8 cellular contexts compared by ENCODE assay signal in the genomic region with DNA sequence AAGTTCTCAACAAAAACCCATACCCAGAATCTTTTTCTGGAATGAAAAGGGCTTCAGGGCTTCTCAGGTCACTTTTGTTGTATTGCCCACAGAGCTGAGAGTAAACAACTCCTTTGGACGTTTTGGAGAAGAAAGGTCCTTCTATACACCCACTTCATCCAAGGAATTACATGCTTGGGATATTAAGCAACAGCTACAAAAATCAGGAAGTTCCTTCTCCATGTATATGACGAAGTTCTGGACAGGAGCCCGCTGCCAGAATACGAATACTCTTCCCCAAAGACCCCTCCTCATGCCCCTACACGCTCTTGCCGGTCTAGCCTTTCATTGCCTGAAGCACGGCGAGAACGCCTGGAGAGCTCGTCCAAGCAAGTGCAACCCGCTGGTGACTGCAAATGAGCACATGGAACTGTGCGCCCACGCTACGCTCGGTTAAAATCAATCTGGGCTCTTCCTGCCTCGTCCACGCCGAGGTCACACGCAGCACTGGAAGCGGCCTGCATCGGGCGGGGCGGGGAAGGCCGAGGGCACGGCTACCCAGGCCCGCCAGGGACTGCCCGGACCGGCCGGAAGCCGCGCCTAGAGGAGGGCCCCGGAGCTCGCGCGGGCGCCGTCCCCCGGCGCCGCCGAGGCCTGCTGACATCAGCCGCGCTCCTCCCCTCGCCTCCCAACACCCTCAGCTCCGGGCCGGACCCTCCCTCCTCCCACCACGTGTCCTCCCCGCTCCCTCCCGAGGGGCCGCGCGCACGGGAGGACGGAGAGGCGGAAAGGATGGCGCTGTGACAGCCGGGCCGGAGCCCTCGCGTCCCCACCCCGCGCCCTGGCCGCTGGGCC. TPM values are rescaled to one million over a fixed set of nuclear protein-coding genes. Genes with fewer than 3 reads are reported as not detected.
A peak's percentile ranks its signal among the peaks of the same experiment; 100 is the strongest.
DNase-seq lines count a peak whose midpoint lies in the region; ATAC-seq and TF ChIP-seq lines count a peak whose summit lies in the region.

TSS of gene POGK (plus strand) at position 710 of the 834 bp plus-strand sequence. CDS start 1,482 bp downstream, outside the sequence.

- ATAC-seq in GM18870 (IDR thresholded peaks at IDR 0.05; ENCODE audit: unreplicated experiment) (peak; percentile 84), HG03108 (IDR thresholded peaks at IDR 0.05; ENCODE audit: unreplicated experiment) (peak; percentile 99)

- TF ChIP-seq CTCF in WERI-Rb-1 (IDR thresholded peaks at IDR 0.05; ENCODE audit: low read depth, low read length) (no peak), breast epithelium (IDR thresholded peaks at IDR 0.05) (peak in 1 of 3 donors; percentile 9)

- intact Hi-C loops in breast epithelium (cut with DNase I; ENCODE audit: low total_unique reads) = no loop called here

- H3K4me1 ChIP-seq in breast epithelium (peaks cover 3 to 18% of the 10 kb centered on the region in 2 donors), iPS-20b (ENCODE audit: insufficient read depth, low read length) (peaks cover 17% of the 10 kb centered on the region)

- DNase-seq in ACHN (peak; percentile 91), NCI-H2171 treated with DMSO at 0.1 percent for 48 hours (lab: John Stamatoyannopoulos, UW) (peak; percentile 83), WERI-Rb-1 (peak; percentile 84), breast epithelium (ENCODE audit: low spot score in 2 of 2) (peak; percentile 85 to 90)

- H3K27me3 ChIP-seq in WERI-Rb-1 (ENCODE audit: insufficient read depth, low read depth, severe bottlenecking) (no peaks in the 10 kb centered on the region), breast epithelium (no peaks in the 10 kb centered on the region), iPS-20b (ENCODE audit: insufficient read depth, low read length) (no peaks in the 10 kb centered on the region)

- in situ Hi-C loops in ACHN (cut with HindIII; ENCODE audit: low pct_ligation_motif_present, low pct_unique_long_range_greater_than_20kb, low sequenced_read_pairs) = no loop called here

- peaks cover 17% of the 10 kb centered on the region for H3K36me3 ChIP-seq in WERI-Rb-1
- no peaks in the 10 kb centered on the region for H3K36me3 ChIP-seq in breast epithelium
- H3K36me3 ChIP-seq in iPS-20b (ENCODE audit: insufficient read depth, low read depth, low read length) = peaks cover 35% of the 10 kb centered on the region

- H3K9me3 ChIP-seq in WERI-Rb-1 (ENCODE audit: severe bottlenecking) = no peaks in the 10 kb centered on the region
- H3K9me3 ChIP-seq in breast epithelium = no peaks in the 10 kb centered on the region
- H3K9me3 ChIP-seq in iPS-20b (ENCODE audit: insufficient read depth, low read depth, low read length) = no peaks in the 10 kb centered on the region

- H3K27ac ChIP-seq in WERI-Rb-1 = peak within 1 kb of the TSS; percentile 89
- H3K27ac ChIP-seq in breast epithelium = peak within 1 kb of the TSS; percentile 92 to 97
- H3K27ac ChIP-seq in iPS-20b (ENCODE audit: low read length) = peak within 1 kb of the TSS; percentile 88
- peak within 1 kb of the TSS; percentile 56 to 99 (median 93) for H3K27ac ChIP-seq in skin epidermis

- no peak for TF ChIP-seq POLR2A in breast epithelium (IDR thresholded peaks at IDR 0.05)

- peak within 1 kb of the TSS; percentile 95 for H3K9ac ChIP-seq in iPS-20b (ENCODE audit: low read depth, low read length)

- H3K4me3 ChIP-seq in WERI-Rb-1 (ENCODE audit: low read depth, low read length) (peak within 1 kb of the TSS; percentile 58), breast epithelium (peak within 1 kb of the TSS; percentile 60 to 83 (median 75)), iPS-20b (ENCODE audit: low read length) (peak within 1 kb of the TSS; percentile 92), skin epidermis (peak within 1 kb of the TSS; percentile 52 to 85 (median 74))

RNA-seq across cellular contexts. Expression of gene POGK, which starts in this region (rescaled TPM):
- 10 to 100 TPM; 29.5 to 42.9 (median 29.8) TPM for total RNA-seq in breast epithelium

Comparison
In these comparisons a context has a peak if more than half of its experiments do, and no peak if none do; other contexts are left out.
1. Peak in every context shown above with its lines: DNase-seq, ATAC-seq, H3K4me3 ChIP-seq and H3K27ac ChIP-seq.